Comparison of ENCODE assay signal across 20 cellular contexts in genomic region chr3:46907271-46907670, GRCh38. TPM values are rescaled to one million over a fixed set of nuclear protein-coding genes. Genes with fewer than 3 reads are reported as not detected.
DNase-seq lines count a peak whose midpoint lies in the region; ATAC-seq, FAIRE-seq and TF ChIP-seq lines count a peak whose summit lies in the region.
"Had no signal": no experiment of that assay in that cellular context is flagged by ENCODE, and none has a peak within 500 bp of the region (broad histone marks: within the 10 kb centered on the region; RNA-seq: fewer than 3 reads in every experiment).

No MANE protein-coding gene starts in this region.

- H3K27ac ChIP-seq in H1 (ENCODE audit: low read depth, low read length), result no peak overlapping the region

- H3K23me2 ChIP-seq in H1 (ENCODE audit: low read depth, low read length), result no peaks in the 10 kb centered on the region; the same call in 1 of the 2 replicates

- CTCF ChIA-PET in H1 (lab: Charles Lee; ENCODE audit: partially characterized antibody), result interaction anchor here (0.8 to 2.4 kb wide), 3 partner anchors 12 to 49 kb away, joined by 3 to 8 read pairs (median 3); partner anchors contain the start of gene MYL3

- H3K4ac ChIP-seq in H1 (replicated peaks; ENCODE audit: insufficient read length, low read depth, low read length), result no peak overlapping the region

- H2AFZ ChIP-seq in H1 (ENCODE audit: low read length), result no peak overlapping the region

- no peak overlapping the region for H2BK120ac ChIP-seq in H1 (replicated peaks; ENCODE audit: low read depth, low read length)

- no peak for TF ChIP-seq RAD21 in H1 (IDR thresholded peaks at IDR 0.05 in 1 of 2, conservative IDR thresholded peaks at IDR 0.05 in 1 of 2; ENCODE audit: low read depth in 2 of 2, low read length in 2 of 2)

- 0 out of 2 replicates have a peak overlapping the region, but pooled peaks have one; percentile 61 for H2BK15ac ChIP-seq in H1 (ENCODE audit: low read length)

- H3K79me2 ChIP-seq in H1 (ENCODE audit: control insufficient read depth in 1 of 2, insufficient read depth in 2 of 2, low read length in 2 of 2), result no peaks in the 10 kb centered on the region

- H4K91ac ChIP-seq in H1 (replicated peaks; ENCODE audit: insufficient read length, low read length), result no peak overlapping the region

- 85% methylated on average over 12 of the region's 12 CpGs; no CpG with 5 or more reads in 1 of the 2 experiments for WGBS in H1 (ENCODE audit: extremely low coverage in 1 of 2, insufficient coverage in 1 of 2, insufficient read length in 1 of 2, insufficient replicate concordance in 2 of 2, low coverage in 1 of 2, low lambda C conversion rate in 2 of 2, missing lambda C conversion rate in 1 of 2), 2 experiments

- no peaks in the 10 kb centered on the region; a peak in 2 of 7 replicates for H3K27me3 ChIP-seq in H1 (replicated peaks in 1 of 4; ENCODE audit: control insufficient read depth in 3 of 4, extremely low read depth in 1 of 4, insufficient read depth in 3 of 4, low read length in 3 of 4)
- H3K27me3 ChIP-seq: BE2C had no signal

- intact Hi-C loops in left cardiac atrium (cut with DNase I) (loop anchor here in 1 of 2 donors (5.0 kb wide), 1 partner anchor 205 kb away; the partner anchor contains the start of gene TMIE), Right ventricle myocardium superior (cut with DNase I) (loop anchor here (5.0 kb wide), 1 partner anchor 200 kb away; no protein-coding TSS in a partner anchor), posterior vena cava (cut with DNase I) (loop anchor here (5.0 kb wide), 2 partner anchors 40 to 200 kb away; no protein-coding TSS in a partner anchor)

- H3K18ac ChIP-seq in H1 (ENCODE audit: extremely low read depth, low read length), result no peak overlapping the region

- no peak overlapping the region; a peak in 1 of 7 replicates for H3K9ac ChIP-seq in H1 (replicated peaks in 1 of 4; ENCODE audit: extremely low read depth in 1 of 4, low read depth in 3 of 4, low read length in 3 of 4)

- no peak overlapping the region for H2BK12ac ChIP-seq in H1 (ENCODE audit: low read depth, low read length)

- H3K9me3 ChIP-seq in H1 (ENCODE audit: insufficient read depth in 2 of 2, low read depth in 1 of 2, low read length in 1 of 2), result no peaks in the 10 kb centered on the region
- H3K9me3 ChIP-seq: BE2C had no signal

- POLR2A ChIA-PET in H1 (lab: Charles Lee; ENCODE audit: partially characterized antibody), result no interaction called here

- H2AK5ac ChIP-seq in H1 (ENCODE audit: low read depth, low read length), result no peak overlapping the region

- DNase-seq in left cardiac atrium, result peak; percentile 6
- no peak for DNase-seq in Right ventricle myocardium superior
- no peak for DNase-seq in H1 (ENCODE audit: low read depth in 1 of 2, low spot score in 2 of 2)
- peak; percentile 76 for DNase-seq in posterior vena cava (ENCODE audit: low spot score)
- no peak for DNase-seq in SIG-M5 (lab: John Stamatoyannopoulos, UW)
- no peak for DNase-seq in NCI-H748 treated with DMSO at 0.1 percent for 48 hours (lab: John Stamatoyannopoulos, UW)
- DNase-seq: BE2C; CD4-positive, CD25-positive, alpha-beta regulatory T cell; COR-L47; DMS 273 treated with DMSO at 0.1 percent for 48 hours; GDM1; HCEC 1CT; NCI-H1092 treated with DMSO at 0.1 percent for 48 hours; NCI-H146; NCI-H2171 treated with DMSO at 0.1 percent for 48 hours; NCI-H446; NCI-H69 had no signal

- H3K56ac ChIP-seq in H1 (replicated peaks; ENCODE audit: insufficient read length, low read depth, low read length), result no peak overlapping the region

- no peaks in the 10 kb centered on the region for H3K36me3 ChIP-seq in H1 (ENCODE audit: control insufficient read depth in 2 of 4, insufficient read depth in 4 of 4, low read length in 3 of 4)
- H3K36me3 ChIP-seq: BE2C had no signal

- no peak for TF ChIP-seq CTCF in H1 (IDR thresholded peaks at IDR 0.05; ENCODE audit: control extremely low read depth in 1 of 3, insufficient read depth in 1 of 3, low read depth in 1 of 3, low read length in 3 of 3)

- H3K23ac ChIP-seq in H1 (ENCODE audit: insufficient read length), result no peak overlapping the region

- H2BK20ac ChIP-seq in H1 (ENCODE audit: low read length), result no peak overlapping the region

- no peak for TF ChIP-seq EP300 in H1 (IDR thresholded peaks at IDR 0.05; ENCODE audit: borderline replicate concordance in 1 of 2, low read depth in 2 of 2, low read length in 2 of 2)

- no peak for FAIRE-seq in H1 (lab: Jason Lieb, UNC)
- FAIRE-seq: A204.1 had no signal

- no peak overlapping the region for H3K14ac ChIP-seq in H1 (ENCODE audit: insufficient read length)

- no peak overlapping the region for H4K8ac ChIP-seq in H1 (ENCODE audit: extremely low read depth, insufficient read depth, low read length)

- H3K4me2 ChIP-seq in H1 (ENCODE audit: insufficient read depth in 1 of 2, low read depth in 2 of 2, low read length in 2 of 2), result no peak overlapping the region

- H4K20me1 ChIP-seq in H1 (replicated peaks in 1 of 2; ENCODE audit: control insufficient read depth in 1 of 2, insufficient read depth in 2 of 2, low read length in 2 of 2), result peaks cover 0 to 5% of the 10 kb centered on the region in 2 experiments

- H3K4me1 ChIP-seq in H1 (replicated peaks in 1 of 4; ENCODE audit: control insufficient read depth in 3 of 4, insufficient read depth in 4 of 4, low read length in 3 of 4), result peaks cover 0 to 3% (median 1%) of the 10 kb centered on the region in 4 experiments; a peak in 2 of 7 replicates

- H3K4me3 ChIP-seq in H1 (ENCODE audit: extremely low read depth in 1 of 4, insufficient read depth in 2 of 4, low read depth in 3 of 4, low read length in 4 of 4), result no peak overlapping the region

- no peak overlapping the region for H2BK5ac ChIP-seq in H1 (ENCODE audit: low read depth, low read length)

- H3K79me1 ChIP-seq in H1 (ENCODE audit: low read depth, low read length), result no peaks in the 10 kb centered on the region; the same call in 1 of the 2 replicates

- H4K5ac ChIP-seq in H1 (ENCODE audit: insufficient read length, low read depth, low read length), result no peak overlapping the region

- no peak for TF ChIP-seq POLR2A in H1 (IDR thresholded peaks at IDR 0.05; ENCODE audit: control extremely low read depth in 1 of 2, low read depth in 2 of 2, low read length in 2 of 2)

- ATAC-seq in left cardiac atrium (no peak), Right ventricle myocardium superior (ENCODE audit: poor library complexity) (no peak), GM19328 (IDR thresholded peaks at IDR 0.05; ENCODE audit: unreplicated experiment) (no peak)

TF ChIP-seq in H1, 55 proteins besides CTCF, POLR2A, EP300 and RAD21:
- no peak for TF ChIP-seq SP1 (IDR thresholded peaks at IDR 0.05; ENCODE audit: low read depth, low read length)
- TF ChIP-seq CBX5 (IDR thresholded peaks at IDR 0.05; ENCODE audit: low read depth, low read length), result no peak
- no peak for TF ChIP-seq JUN (IDR thresholded peaks at IDR 0.05; ENCODE audit: low read depth, low read length)
- no peak for TF ChIP-seq NANOG (IDR thresholded peaks at IDR 0.05; ENCODE audit: insufficient read depth, low read depth, low read length, poor library complexity, severe bottlenecking)
- TF ChIP-seq HDAC2 (IDR thresholded peaks at IDR 0.05; ENCODE audit: borderline replicate concordance in 1 of 2, low read depth in 2 of 2, low read length in 2 of 2), result no peak
- TF ChIP-seq CTBP2 (IDR thresholded peaks at IDR 0.05; ENCODE audit: borderline replicate concordance, insufficient read depth, insufficient read length, low read length), result no peak
- no peak for TF ChIP-seq MAFK (IDR thresholded peaks at IDR 0.05; ENCODE audit: low read depth, low read length)
- no peak for TF ChIP-seq CHD2 (IDR thresholded peaks at IDR 0.05; ENCODE audit: low read length)
- TF ChIP-seq CEBPB (IDR thresholded peaks at IDR 0.05; ENCODE audit: low read depth, low read length), result no peak

RNA-seq across cellular contexts. Expression of gene PTH1R, which starts 29.8 kb away (rescaled TPM):
- total RNA-seq in left cardiac atrium (10 to 100 TPM in 1 of 2 donors, 1 to 10 TPM in 1; 5.4 to 10.0 TPM), Right ventricle myocardium superior (11.8 TPM), posterior vena cava (10 to 100 TPM in 1 of 2 donors, 1 to 10 TPM in 1; 5.8 to 17.9 TPM)
- 0.21 and 1.5 TPM in 2 replicates for total RNA-seq in H1 (2021; fragmentation: NEBNext Ultra II Directional; extraction: Animal tissue kit (Norgen Biotek cat#: 25700))
- 0.57 and 1.9 TPM in 2 replicates for polyA plus RNA-seq in H1 (2011; rRNA removed)
- polyA plus RNA-seq in H1 (2011; cell fraction: cytosol; rRNA removed), result 0.89 TPM
- polyA plus RNA-seq in H1 (2011; cell fraction: nucleus; rRNA removed), result 3.4 TPM
- 0.27 to 1.1 TPM (median 0.67 TPM) in 4 replicates for polyA plus RNA-seq in H1 (2012, experiment 1 of 2)
- polyA plus RNA-seq in H1 (2012, experiment 2 of 2), result 0.54 TPM
- polyA plus RNA-seq in H1 (2013, experiment 1 of 2), result 0.63 TPM
- 0.79 TPM for polyA plus RNA-seq in H1 (2013, experiment 2 of 2)
- 0.73 and 0.88 TPM in 2 replicates for polyA minus RNA-seq in H1 (2011; rRNA and poly(A)+ RNA removed)
- polyA minus RNA-seq in H1 (2011; cell fraction: cytosol; rRNA and poly(A)+ RNA removed), result not detected
- polyA minus RNA-seq in H1 (2011; cell fraction: nucleus; rRNA and poly(A)+ RNA removed), result 2.3 TPM
- total RNA-seq: CD4-positive, CD25-positive, alpha-beta regulatory T cell; OCI-LY7 had no signal
- polyA plus RNA-seq: CD4-positive, CD25-positive, alpha-beta regulatory T cell had no signal

RNA-seq across cellular contexts. Expression of gene MYL3, which starts 44.0 kb away (rescaled TPM):
- total RNA-seq in left cardiac atrium (100 to 1,000 TPM; 157 to 557 TPM), Right ventricle myocardium superior (10,727 TPM), posterior vena cava (1 to 10 TPM; 3.2 to 5.9 TPM)
- not detected in 2 replicates for total RNA-seq in H1 (2021; fragmentation: NEBNext Ultra II Directional; extraction: Animal tissue kit (Norgen Biotek cat#: 25700))
- polyA plus RNA-seq in H1 (2011; rRNA removed), result 0.06 TPM in 1 of 2 replicates, not detected in the other
- polyA plus RNA-seq in H1 (2011; cell fraction: cytosol; rRNA removed), result 0.10 TPM
- polyA plus RNA-seq in H1 (2011; cell fraction: nucleus; rRNA removed), result not detected
- 0.19 to 0.27 TPM in 2 of 4 replicates, not detected in the others for polyA plus RNA-seq in H1 (2012, experiment 1 of 2)
- polyA plus RNA-seq in H1 (2012, experiment 2 of 2), result 0.33 TPM
- polyA plus RNA-seq in H1 (2013, experiment 1 of 2), result 0.08 TPM
- not detected for polyA plus RNA-seq in H1 (2013, experiment 2 of 2)
- polyA minus RNA-seq in H1 (2011; rRNA and poly(A)+ RNA removed), result not detected in 2 replicates
- not detected for polyA minus RNA-seq in H1 (2011; cell fraction: cytosol; rRNA and poly(A)+ RNA removed)
- polyA minus RNA-seq in H1 (2011; cell fraction: nucleus; rRNA and poly(A)+ RNA removed), result not detected
- total RNA-seq: CD4-positive, CD25-positive, alpha-beta regulatory T cell; OCI-LY7 had no signal
- polyA plus RNA-seq: CD4-positive, CD25-positive, alpha-beta regulatory T cell had no signal

Comparison
In these comparisons a context has a peak if more than half of its experiments do, and no peak if none do; other contexts are left out.
1. DNase-seq: peak in left cardiac atrium (single experiment) and posterior vena cava (single experiment); none in Right ventricle myocardium superior (single experiment), H1 (0 of 2), SIG-M5 (single experiment) and NCI-H748 treated with DMSO at 0.1 percent for 48 hours (single experiment).
2. RNA of gene MYL3, which starts 44.0 kb away (total RNA-seq): 10,727 TPM in Right ventricle myocardium superior (single experiment) and 157 to 557 TPM in left cardiac atrium; 3.2 to 5.9 TPM in posterior vena cava and not detected in H1; every median in the first group is over 10 times any median in the second.